Comparison of ENCODE assay signal across 8 cellular contexts in the genomic region with DNA sequence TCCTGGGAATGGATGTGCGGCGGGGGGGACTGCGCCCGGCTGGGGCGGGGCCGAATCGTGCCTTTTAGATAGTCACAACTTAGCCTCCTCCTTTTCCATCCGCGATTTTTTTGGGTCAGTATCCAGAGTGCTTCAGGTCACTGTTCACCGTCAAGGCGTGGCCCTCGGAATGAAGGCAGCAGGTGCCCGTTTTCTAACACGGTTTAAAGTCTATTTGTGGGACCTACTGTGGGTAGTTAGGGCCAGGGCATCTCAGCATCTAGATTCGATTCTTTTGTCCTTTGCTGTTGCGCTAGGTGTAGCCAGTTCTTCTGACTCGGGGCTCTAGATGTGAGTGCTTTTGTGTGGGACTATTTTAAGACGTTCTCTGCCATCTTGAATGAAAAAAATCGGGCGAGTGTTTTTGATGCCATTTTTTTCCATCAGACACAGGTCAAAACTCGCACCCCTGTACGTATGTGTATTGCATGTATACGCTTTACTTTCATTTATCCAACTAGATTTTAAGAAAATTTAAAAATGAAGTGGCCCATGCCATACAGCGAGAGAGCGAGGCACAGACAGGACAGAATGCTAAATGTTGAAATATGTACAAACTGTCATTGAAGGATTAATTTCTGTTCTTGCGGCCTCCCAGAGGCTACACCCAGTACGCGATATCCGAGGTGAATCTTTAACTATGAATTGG. TPM values are rescaled to one million over a fixed set of nuclear protein-coding genes. Genes with fewer than 3 reads are reported as not detected.
DNase-seq lines count a peak whose midpoint lies in the region; ATAC-seq, FAIRE-seq and TF ChIP-seq lines count a peak whose summit lies in the region.

No MANE protein-coding gene starts in this region.

- H3K4me1 Mint-ChIP-seq in IgD-negative memory B cell, result peaks cover 17 to 27% (median 25%) of the 10 kb centered on the region in 3 donors

- H3K4me1 ChIP-seq in left lung (peaks cover 4 to 33% of the 10 kb centered on the region in 2 donors), stomach (peaks cover 0 to 66% (median 26%) of the 10 kb centered on the region in 4 donors)

- WGBS in stomach, 5 donors, result 1% methylated on average over 29 of the region's 29 CpGs

- H3K4me3 ChIP-seq in AG04450 (ENCODE audit: low read depth, low read length), result peak overlapping the region; percentile 92
- peak overlapping the region; percentile 74 for H3K4me3 ChIP-seq in GM12875 (ENCODE audit: low read depth, low read length)
- H3K4me3 ChIP-seq in bronchial epithelial cell (ENCODE audit: low read depth, low read length), result peak overlapping the region; percentile 82
- peak overlapping the region; percentile 74 to 82 for H3K4me3 ChIP-seq in left lung
- peak overlapping the region; percentile 75 to 80 (median 78) for H3K4me3 ChIP-seq in stomach

- DNase-seq in AG04450 (ENCODE audit: low read depth, low spot score) (no peak), RKO (ENCODE audit: low spot score) (peak; percentile 83), bronchial epithelial cell (ENCODE audit: low read depth) (peak; percentile 73), left lung (no peak), stomach (no peak), iPS-NIHi11 (ENCODE audit: low spot score) (no peak)

- H3K36me3 Mint-ChIP-seq in IgD-negative memory B cell, result peaks cover 2% of the 10 kb centered on the region

- H3K9me3 Mint-ChIP-seq in IgD-negative memory B cell, result no peaks in the 10 kb centered on the region

- no peak for TF ChIP-seq CTCF in AG04450 (IDR thresholded peaks at IDR 0.05; ENCODE audit: low read depth, low read length)
- no peak for TF ChIP-seq CTCF in GM12875 (IDR thresholded peaks at IDR 0.05; ENCODE audit: borderline replicate concordance, insufficient read depth, low read depth, low read length)
- no peak for TF ChIP-seq CTCF in bronchial epithelial cell (IDR thresholded peaks at IDR 0.05; ENCODE audit: insufficient read depth, low read length, severe bottlenecking)
- TF ChIP-seq CTCF in left lung (IDR thresholded peaks at IDR 0.05), result no peak
- TF ChIP-seq CTCF in stomach (IDR thresholded peaks at IDR 0.05), result no peak

- H3K36me3 ChIP-seq in bronchial epithelial cell (ENCODE audit: control insufficient read depth, insufficient read depth, low read length) (no peaks in the 10 kb centered on the region), left lung (no peaks in the 10 kb centered on the region), stomach (no peaks in the 10 kb centered on the region)

- POLR2A ChIA-PET in AG04450 (lab: Yijun Ruan, JAX), result interaction anchor here (0.6 to 1.0 kb wide), 3 partner anchors 13 to 100 kb away, joined by 3 to 5 read pairs (median 3); no protein-coding TSS in a partner anchor

- H3K4me3 Mint-ChIP-seq in IgD-negative memory B cell, result peak overlapping the region; percentile 90 to 99 (median 99)

- no peak for TF ChIP-seq POLR2A in stomach (IDR thresholded peaks at IDR 0.05)

- peak; percentile 14 for TF ChIP-seq EP300 in stomach (IDR thresholded peaks at IDR 0.05)

- H3K27ac Mint-ChIP-seq in IgD-negative memory B cell, result peak overlapping the region; percentile 78 to 99 (median 94)

- no peak for FAIRE-seq in bronchial epithelial cell (lab: Jason Lieb, UNC)

- H3K9me3 ChIP-seq in AG04450 (ENCODE audit: control insufficient read depth, insufficient read depth, low read length), result peaks cover 2% of the 10 kb centered on the region; the same call in 1 of the 2 replicates
- no peaks in the 10 kb centered on the region for H3K9me3 ChIP-seq in left lung
- H3K9me3 ChIP-seq in stomach, result no peaks in the 10 kb centered on the region

- intact Hi-C loops in left lung (cut with DNase I), result loop anchor here in 1 of 2 donors (10.0 kb wide), 1 partner anchor 84 kb away; no protein-coding TSS in a partner anchor
- intact Hi-C loops in stomach (cut with DNase I; ENCODE audit: low total_unique reads), result no loop called here

- H3K27ac ChIP-seq in AG04450 (ENCODE audit: low read depth, low read length) (peak overlapping the region; percentile 85), left lung (peak overlapping the region; percentile 95 to 97), stomach (peak overlapping the region; percentile 95 to 99 (median 95))

- H3K27me3 Mint-ChIP-seq in IgD-negative memory B cell, result no peaks in the 10 kb centered on the region

- no peaks in the 10 kb centered on the region for H3K27me3 ChIP-seq in AG04450 (ENCODE audit: control insufficient read depth, insufficient read depth, low read length)
- no peaks in the 10 kb centered on the region for H3K27me3 ChIP-seq in bronchial epithelial cell (ENCODE audit: control insufficient read depth, insufficient read depth, low read length)
- no peaks in the 10 kb centered on the region for H3K27me3 ChIP-seq in left lung
- no peaks in the 10 kb centered on the region for H3K27me3 ChIP-seq in stomach

- peak; percentile 69 for ATAC-seq in left lung

- CTCF ChIA-PET in AG04450 (lab: Charles Lee), result interaction anchor here (0.7 to 3.3 kb wide), 11 partner anchors 8 to 320 kb away, joined by 3 to 26 read pairs (median 3); no protein-coding TSS in a partner anchor

RNA-seq across cellular contexts. Expression of a gene that starts 0.7 kb away (rescaled TPM):
- polyA plus RNA-seq in AG04450 (2011; rRNA removed), result 108 and 143 TPM in 2 replicates
- polyA minus RNA-seq in AG04450 (2011; rRNA and poly(A)+ RNA removed), result 103 and 120 TPM in 2 replicates
- polyA plus RNA-seq in IgD-negative memory B cell, result 21.5 TPM
- 57.4 and 66.2 TPM in 2 replicates for total RNA-seq in bronchial epithelial cell
- 10 to 100 TPM; 69.4 to 84.3 TPM for total RNA-seq in left lung
- 100 to 1,000 TPM in 2 of 5 donors, 10 to 100 TPM in 3; 40.8 to 165 (median 59.4) TPM for total RNA-seq in stomach
- 10 to 100 TPM; 11.0 to 22.6 (median 14.7) TPM for polyA plus RNA-seq in stomach

RNA-seq across cellular contexts. Expression of a gene that starts 1.0 kb away (rescaled TPM):
- polyA plus RNA-seq in AG04450 (2011; rRNA removed) (7.1 and 10.2 TPM in 2 replicates), IgD-negative memory B cell (5.0 TPM), stomach (1 to 10 TPM in 2 of 3 donors, under 1 TPM in 1; 0.92 to 1.5 (median 1.5) TPM)
- polyA minus RNA-seq in AG04450 (2011; rRNA and poly(A)+ RNA removed), result 13.1 and 20.9 TPM in 2 replicates
- total RNA-seq in bronchial epithelial cell (13.2 and 13.3 TPM in 2 replicates), left lung (10 to 100 TPM; 17.3 to 36.0 TPM), stomach (10 to 100 TPM in 3 of 5 donors, 1 to 10 TPM in 2; 4.5 to 16.3 (median 11.6) TPM)

Comparison
In these comparisons a context has a peak if more than half of its experiments do, and no peak if none do; other contexts are left out.
1. DNase-seq: peak in RKO (single experiment) and bronchial epithelial cell (single experiment); none in AG04450 (single experiment), left lung (0 of 2), stomach (single experiment) and iPS-NIHi11 (single experiment).
2. Peak in every context shown above with its lines, with median percentiles within 50 percentile points of each other: H3K27ac ChIP-seq and H3K4me3 ChIP-seq.